Comparison of ENCODE assay signal across 13 cellular contexts in genomic region chr7:14419554-14419953, GRCh38.
"Had no signal": no experiment of that assay in that cellular context is flagged by ENCODE, and none has a peak within 500 bp of the region (broad histone marks: within the 10 kb centered on the region; RNA-seq: fewer than 3 reads in every experiment).

No MANE protein-coding gene starts in this region.

- H3K27me3 ChIP-seq: tibial nerve had no signal

- H3K27ac Mint-ChIP-seq: activated CD4-positive, alpha-beta memory T cell treated with anti-CD3 and anti-CD28 coated beads, Interleukin-2, amount 10 ng/mL, durations not matched to agents 7 days and 5 days; activated naive CD8-positive, alpha-beta T cell treated with anti-CD3 and anti-CD28 coated beads for 36 hours; activated T-cell treated with anti-CD3 and anti-CD28 coated beads, Interleukin-2, amount 50 U/mL, for 72 hours; natural killer cell; stimulated activated effector memory CD8-positive, alpha-beta T cell treated with anti-CD3 and anti-CD28 coated beads, Interleukin-12 subunit alpha, Interleukin-12 subunit beta, amount 100 ng/mL, for 72 hours had no signal

- H3K4me3 Mint-ChIP-seq: activated CD4-positive, alpha-beta memory T cell treated with anti-CD3 and anti-CD28 coated beads, Interleukin-2, amount 10 ng/mL, durations not matched to agents 7 days and 5 days; activated naive CD8-positive, alpha-beta T cell treated with anti-CD3 and anti-CD28 coated beads for 36 hours; activated T-cell treated with anti-CD3 and anti-CD28 coated beads, Interleukin-2, amount 50 U/mL, for 72 hours; natural killer cell; stimulated activated effector memory CD8-positive, alpha-beta T cell treated with anti-CD3 and anti-CD28 coated beads, Interleukin-12 subunit alpha, Interleukin-12 subunit beta, amount 100 ng/mL, for 72 hours had no signal

- DNase-seq: activated CD4-positive, alpha-beta memory T cell treated with anti-CD3 and anti-CD28 coated beads, Interleukin-2, amount 10 ng/mL, durations not matched to agents 7 days and 5 days; activated gamma-delta T cell treated with Interleukin-2 at 50 U/mL for 16 hours; activated naive CD8-positive, alpha-beta T cell treated with anti-CD3 and anti-CD28 coated beads for 36 hours; activated T-cell treated with anti-CD3 and anti-CD28 coated beads, Interleukin-2, amount 50 U/mL, for 72 hours; anterior cingulate cortex; hippocampal formation; natural killer cell; small intestine had no signal

- H3K36me3 ChIP-seq: tibial nerve had no signal

- H3K27ac ChIP-seq: parathyroid adenoma, tibial nerve, VCaP had no signal

- ATAC-seq: activated T-cell treated with anti-CD3 and anti-CD28 coated beads, Interleukin-2, amount 50 U/mL, for 72 hours; natural killer cell; stimulated activated effector memory CD8-positive, alpha-beta T cell treated with anti-CD3 and anti-CD28 coated beads, Interleukin-12 subunit alpha, Interleukin-12 subunit beta, amount 100 ng/mL, for 72 hours had no signal

- H3K9ac ChIP-seq: parathyroid adenoma had no signal

- H3K9me3 Mint-ChIP-seq: activated CD4-positive, alpha-beta memory T cell treated with anti-CD3 and anti-CD28 coated beads, Interleukin-2, amount 10 ng/mL, durations not matched to agents 7 days and 5 days; activated naive CD8-positive, alpha-beta T cell treated with anti-CD3 and anti-CD28 coated beads for 36 hours; activated T-cell treated with anti-CD3 and anti-CD28 coated beads, Interleukin-2, amount 50 U/mL, for 72 hours; stimulated activated effector memory CD8-positive, alpha-beta T cell treated with anti-CD3 and anti-CD28 coated beads, Interleukin-12 subunit alpha, Interleukin-12 subunit beta, amount 100 ng/mL, for 72 hours had no signal

- H3K27me3 Mint-ChIP-seq: activated CD4-positive, alpha-beta memory T cell treated with anti-CD3 and anti-CD28 coated beads, Interleukin-2, amount 10 ng/mL, durations not matched to agents 7 days and 5 days; activated naive CD8-positive, alpha-beta T cell treated with anti-CD3 and anti-CD28 coated beads for 36 hours had no signal

- H2AFZ ChIP-seq: parathyroid adenoma had no signal

- H3K4me3 ChIP-seq: lung, tibial nerve had no signal

- H3K4me1 ChIP-seq: parathyroid adenoma had no signal

- H3K9me3 ChIP-seq: tibial nerve had no signal

- H3K4me1 Mint-ChIP-seq: activated CD4-positive, alpha-beta memory T cell treated with anti-CD3 and anti-CD28 coated beads, Interleukin-2, amount 10 ng/mL, durations not matched to agents 7 days and 5 days; activated naive CD8-positive, alpha-beta T cell treated with anti-CD3 and anti-CD28 coated beads for 36 hours; natural killer cell; stimulated activated effector memory CD8-positive, alpha-beta T cell treated with anti-CD3 and anti-CD28 coated beads, Interleukin-12 subunit alpha, Interleukin-12 subunit beta, amount 100 ng/mL, for 72 hours had no signal

- H3K79me2 ChIP-seq: parathyroid adenoma had no signal

- H3K36me3 Mint-ChIP-seq: activated naive CD8-positive, alpha-beta T cell treated with anti-CD3 and anti-CD28 coated beads for 36 hours; natural killer cell; stimulated activated effector memory CD8-positive, alpha-beta T cell treated with anti-CD3 and anti-CD28 coated beads, Interleukin-12 subunit alpha, Interleukin-12 subunit beta, amount 100 ng/mL, for 72 hours had no signal
